ENCODE assay signal across 1 cellular context in genomic region chr1:207828485-207829158, GRCh38.
TF ChIP-seq lines count a peak whose summit lies in the region.

No MANE protein-coding gene starts in this region.

TF ChIP-seq in K562, 482 proteins besides CTCF, POLR2A, EP300 and RAD21 (continued from another document and continues in another):
- TF ChIP-seq ATF3 (IDR thresholded peaks at IDR 0.05) (no peak), ATF3 (CRISPR knock-in tag; conservative IDR thresholded peaks at IDR 0.05) (no peak; the same call in 1 of the 2 replicates), TCF7 (IDR thresholded peaks at IDR 0.05; ENCODE audit: borderline replicate concordance) (no peak; the same call in 1 of the 2 replicates), IRF9 (tag; IDR thresholded peaks at IDR 0.05) (no peak), REST (CRISPR knock-in tag; IDR thresholded peaks at IDR 0.05; ENCODE audit: low read depth) (no peak), NFIX (CRISPR knock-in tag; IDR thresholded peaks at IDR 0.05; ENCODE audit: low read depth) (no peak), POLR2B (IDR thresholded peaks at IDR 0.05; ENCODE audit: low read depth, partially characterized antibody) (no peak), CLOCK (CRISPR knock-in tag; IDR thresholded peaks at IDR 0.05; ENCODE audit: borderline replicate concordance) (no peak), MAFF (IDR thresholded peaks at IDR 0.05; ENCODE audit: low read length) (no peak; the same call in 1 of the 2 replicates), SMC3 (conservative IDR thresholded peaks at IDR 0.05; ENCODE audit: insufficient read depth, low read depth, low read length) (peak; percentile 88), ZNF3 (CRISPR knock-in tag; IDR thresholded peaks at IDR 0.05) (no peak), KAT8 (IDR thresholded peaks at IDR 0.05; ENCODE audit: low read depth) (no peak), VEZF1 (CRISPR knock-in tag; IDR thresholded peaks at IDR 0.05) (no peak), HEY1 (CRISPR knock-in tag; IDR thresholded peaks at IDR 0.05; ENCODE audit: borderline replicate concordance) (no peak), FUS (optimal IDR thresholded peaks at IDR 0.05; ENCODE audit: low read depth, low read length) (no peak), TEAD4 (IDR thresholded peaks at IDR 0.05; ENCODE audit: low read length) (peak; percentile 70), TEAD4 (CRISPR knock-in tag; IDR thresholded peaks at IDR 0.05; ENCODE audit: borderline replicate concordance) (no peak), JUN (IDR thresholded peaks at IDR 0.05; ENCODE audit: borderline replicate concordance, low read depth, low read length) (no peak), JUN (CRISPR knock-in tag; IDR thresholded peaks at IDR 0.05; ENCODE audit: borderline replicate concordance) (no peak), HDAC6 (IDR thresholded peaks at IDR 0.05; ENCODE audit: low read depth, low read length) (no peak), GATAD2B (IDR thresholded peaks at IDR 0.05; ENCODE audit: borderline replicate concordance) (no peak; the same call in 1 of the 2 replicates), ZBTB33 (CRISPR knock-in tag; IDR thresholded peaks at IDR 0.05) (peak; percentile 66; the same call in 1 of the 2 replicates), GTF2E2 (tag; IDR thresholded peaks at IDR 0.05) (no peak), ZMIZ1 (IDR thresholded peaks at IDR 0.05; ENCODE audit: low read depth in 2 of 2, low read length in 2 of 2) (no peak), NR0B1 (IDR thresholded peaks at IDR 0.05; ENCODE audit: partially characterized antibody) (no peak), HDAC3 (IDR thresholded peaks at IDR 0.05; ENCODE audit: borderline replicate concordance, partially characterized antibody) (no peak), NFATC3 (IDR thresholded peaks at IDR 0.05) (no peak), SFPQ (IDR thresholded peaks at IDR 0.05; ENCODE audit: low read depth, low read length) (no peak), RBM34 (IDR thresholded peaks at IDR 0.05; ENCODE audit: borderline replicate concordance, insufficient read depth, low read length) (no peak), ZNF121 (CRISPR knock-in tag; conservative IDR thresholded peaks at IDR 0.05) (no peak), NFE2L1 (tag; IDR thresholded peaks at IDR 0.05; ENCODE audit: borderline replicate concordance, low read depth) (no peak), HOMEZ (CRISPR knock-in tag; IDR thresholded peaks at IDR 0.05) (no peak), ATF6 (CRISPR knock-in tag; IDR thresholded peaks at IDR 0.05) (no peak), BRF1 (IDR thresholded peaks at IDR 0.05; ENCODE audit: borderline replicate concordance, extremely low read depth, insufficient read length) (no peak)
